1 cellular context compared by ENCODE assay signal in the genomic region with DNA sequence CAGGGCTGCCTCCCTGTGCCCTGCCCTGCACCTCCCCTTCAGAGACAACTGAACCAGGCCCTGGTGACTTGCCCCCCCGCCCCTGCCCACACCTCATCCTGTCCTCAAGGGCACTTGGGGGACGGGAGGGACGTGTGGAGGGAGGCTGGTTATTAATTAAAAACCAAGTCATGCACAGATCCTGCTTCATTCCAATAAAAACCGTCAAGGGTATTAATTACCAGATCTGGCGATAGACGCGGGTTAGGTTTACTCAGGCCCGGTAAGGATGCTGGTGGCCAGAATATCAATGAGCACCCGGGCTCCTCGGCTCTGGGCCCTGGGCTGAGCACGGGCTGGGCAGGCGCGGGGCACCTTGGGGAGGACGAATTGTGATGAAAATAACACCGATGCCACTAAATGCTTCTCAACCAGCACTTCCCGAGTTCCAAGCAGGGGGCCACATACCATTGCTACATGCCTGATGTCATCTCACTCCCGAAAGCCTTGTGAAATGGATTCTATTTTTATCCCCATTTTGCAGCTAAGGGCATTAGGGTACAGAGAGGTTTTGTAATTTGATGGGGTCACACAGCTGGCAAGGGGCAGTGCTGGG.
TF ChIP-seq lines count a peak whose summit lies in the region.

No MANE protein-coding gene starts in this region.

TF ChIP-seq in HEK293, 187 proteins besides CTCF, POLR2A, EP300 and RAD21 (continued from another document):
- TF ChIP-seq, protein P1, sequence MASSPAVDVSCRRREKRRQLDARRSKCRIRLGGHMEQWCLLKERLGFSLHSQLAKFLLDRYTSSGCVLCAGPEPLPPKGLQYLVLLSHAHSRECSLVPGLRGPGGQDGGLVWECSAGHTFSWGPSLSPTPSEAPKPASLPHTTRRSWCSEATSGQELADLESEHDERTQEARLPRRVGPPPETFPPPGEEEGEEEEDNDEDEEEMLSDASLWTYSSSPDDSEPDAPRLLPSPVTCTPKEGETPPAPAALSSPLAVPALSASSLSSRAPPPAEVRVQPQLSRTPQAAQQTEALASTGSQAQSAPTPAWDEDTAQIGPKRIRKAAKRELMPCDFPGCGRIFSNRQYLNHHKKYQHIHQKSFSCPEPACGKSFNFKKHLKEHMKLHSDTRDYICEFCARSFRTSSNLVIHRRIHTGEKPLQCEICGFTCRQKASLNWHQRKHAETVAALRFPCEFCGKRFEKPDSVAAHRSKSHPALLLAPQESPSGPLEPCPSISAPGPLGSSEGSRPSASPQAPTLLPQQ (tag by site-specific recombination; IDR thresholded peaks at IDR 0.05), result no peak
- TF ChIP-seq ZNF768 (tag by site-specific recombination; IDR thresholded peaks at IDR 0.05) (peak; percentile 58; the same call in 1 of the 2 replicates), ZNF433 (tag by site-specific recombination; IDR thresholded peaks at IDR 0.05; ENCODE audit: low read depth) (no peak), ZNF704 (tag by site-specific recombination; IDR thresholded peaks at IDR 0.05) (no peak), OVOL3 (tag by site-specific recombination; IDR thresholded peaks at IDR 0.05) (no peak), GLIS2 (tag by site-specific recombination; IDR thresholded peaks at IDR 0.05) (no peak), ZFHX2 (tag by site-specific recombination; conservative IDR thresholded peaks at IDR 0.05) (no peak), ZBTB11 (tag by site-specific recombination; conservative IDR thresholded peaks at IDR 0.05; ENCODE audit: low read depth) (no peak), ZNF747 (tag by site-specific recombination; IDR thresholded peaks at IDR 0.05) (no peak), ZNF777 (tag by site-specific recombination; IDR thresholded peaks at IDR 0.05; ENCODE audit: borderline replicate concordance) (no peak), ZIC2 (tag by site-specific recombination; IDR thresholded peaks at IDR 0.05) (peak; percentile 9; the same call in 1 of the 2 replicates), ZSCAN5A (tag by site-specific recombination; IDR thresholded peaks at IDR 0.05) (no peak), ZBTB48 (tag by site-specific recombination; IDR thresholded peaks at IDR 0.05) (no peak), ZNF140 (tag by site-specific recombination; IDR thresholded peaks at IDR 0.05) (no peak), ZXDB (tag by site-specific recombination; IDR thresholded peaks at IDR 0.05) (no peak), HOXD13 (CRISPR knock-in tag; IDR thresholded peaks at IDR 0.05; ENCODE audit: borderline replicate concordance) (no peak), GLIS1 (tag by site-specific recombination; IDR thresholded peaks at IDR 0.05) (peak; percentile 81), ZNF311 (tag by site-specific recombination; IDR thresholded peaks at IDR 0.05; ENCODE audit: borderline replicate concordance) (no peak), ZNF571 (tag by site-specific recombination; IDR thresholded peaks at IDR 0.05) (no peak), GLI2 (tag by site-specific recombination; IDR thresholded peaks at IDR 0.05; ENCODE audit: borderline replicate concordance, low read depth) (no peak), ZNF843 (tag by site-specific recombination; IDR thresholded peaks at IDR 0.05) (no peak), SP7 (tag by site-specific recombination; IDR thresholded peaks at IDR 0.05) (0 out of 2 replicates have a peak, but pooled peaks have one; percentile 40), KLF1 (tag by site-specific recombination; IDR thresholded peaks at IDR 0.05) (no peak), HOXC10 (CRISPR knock-in tag; IDR thresholded peaks at IDR 0.05) (no peak), ZNF701 (tag by site-specific recombination; IDR thresholded peaks at IDR 0.05) (no peak), ZNF169 (tag by site-specific recombination; IDR thresholded peaks at IDR 0.05) (no peak)
- TF ChIP-seq, protein P2, sequence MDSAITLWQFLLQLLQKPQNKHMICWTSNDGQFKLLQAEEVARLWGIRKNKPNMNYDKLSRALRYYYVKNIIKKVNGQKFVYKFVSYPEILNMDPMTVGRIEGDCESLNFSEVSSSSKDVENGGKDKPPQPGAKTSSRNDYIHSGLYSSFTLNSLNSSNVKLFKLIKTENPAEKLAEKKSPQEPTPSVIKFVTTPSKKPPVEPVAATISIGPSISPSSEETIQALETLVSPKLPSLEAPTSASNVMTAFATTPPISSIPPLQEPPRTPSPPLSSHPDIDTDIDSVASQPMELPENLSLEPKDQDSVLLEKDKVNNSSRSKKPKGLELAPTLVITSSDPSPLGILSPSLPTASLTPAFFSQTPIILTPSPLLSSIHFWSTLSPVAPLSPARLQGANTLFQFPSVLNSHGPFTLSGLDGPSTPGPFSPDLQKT (IDR thresholded peaks at IDR 0.05; ENCODE audit: borderline replicate concordance, low read depth, low read length), result no peak
